Comparison of ENCODE assay signal across 2 cellular contexts in the genomic region with DNA sequence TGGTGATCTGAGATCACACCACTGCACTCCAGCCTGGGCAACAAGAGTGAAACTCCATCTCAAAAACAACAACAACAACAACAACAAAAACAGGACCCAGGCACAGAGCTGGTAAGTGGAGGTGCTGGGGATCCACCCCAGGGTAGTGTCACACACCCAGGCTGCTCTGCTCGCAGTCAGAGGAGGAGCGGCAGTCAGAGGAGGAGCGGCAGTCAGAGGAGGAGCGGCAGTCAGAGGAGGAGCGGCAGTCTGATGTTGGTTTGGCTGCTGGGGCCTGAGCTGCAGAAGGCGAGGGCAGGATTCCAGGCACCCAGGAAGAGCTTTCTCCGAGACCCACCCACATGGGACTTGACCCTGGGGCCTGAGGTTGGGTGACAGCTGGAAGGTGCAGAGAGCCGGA.
TF ChIP-seq lines count a peak whose summit lies in the region.
"Not testable (repeated sequence)": the region's sequence is repeated elsewhere in the genome, so short reads cannot be mapped to it uniquely, and the experiment has no call there.

No MANE protein-coding gene starts in this region.

TF ChIP-seq in HEK293, 187 proteins besides CTCF, POLR2A, EP300 and RAD21:
- peak; percentile 74; the same call in 1 of the 2 replicates for TF ChIP-seq ZNF610 (tag by site-specific recombination; IDR thresholded peaks at IDR 0.05; ENCODE audit: borderline replicate concordance)

TF ChIP-seq in HepG2, 621 proteins besides CTCF, POLR2A, EP300 and RAD21:
- TF ChIP-seq FOXP1 (IDR thresholded peaks at IDR 0.05): 0 out of 2 replicates have a peak, but pooled peaks have one; percentile 16
- not testable (repeated sequence) for TF ChIP-seq FOXP1 (CRISPR knock-in tag; IDR thresholded peaks at IDR 0.05)
- TF ChIP-seq, protein P1, sequence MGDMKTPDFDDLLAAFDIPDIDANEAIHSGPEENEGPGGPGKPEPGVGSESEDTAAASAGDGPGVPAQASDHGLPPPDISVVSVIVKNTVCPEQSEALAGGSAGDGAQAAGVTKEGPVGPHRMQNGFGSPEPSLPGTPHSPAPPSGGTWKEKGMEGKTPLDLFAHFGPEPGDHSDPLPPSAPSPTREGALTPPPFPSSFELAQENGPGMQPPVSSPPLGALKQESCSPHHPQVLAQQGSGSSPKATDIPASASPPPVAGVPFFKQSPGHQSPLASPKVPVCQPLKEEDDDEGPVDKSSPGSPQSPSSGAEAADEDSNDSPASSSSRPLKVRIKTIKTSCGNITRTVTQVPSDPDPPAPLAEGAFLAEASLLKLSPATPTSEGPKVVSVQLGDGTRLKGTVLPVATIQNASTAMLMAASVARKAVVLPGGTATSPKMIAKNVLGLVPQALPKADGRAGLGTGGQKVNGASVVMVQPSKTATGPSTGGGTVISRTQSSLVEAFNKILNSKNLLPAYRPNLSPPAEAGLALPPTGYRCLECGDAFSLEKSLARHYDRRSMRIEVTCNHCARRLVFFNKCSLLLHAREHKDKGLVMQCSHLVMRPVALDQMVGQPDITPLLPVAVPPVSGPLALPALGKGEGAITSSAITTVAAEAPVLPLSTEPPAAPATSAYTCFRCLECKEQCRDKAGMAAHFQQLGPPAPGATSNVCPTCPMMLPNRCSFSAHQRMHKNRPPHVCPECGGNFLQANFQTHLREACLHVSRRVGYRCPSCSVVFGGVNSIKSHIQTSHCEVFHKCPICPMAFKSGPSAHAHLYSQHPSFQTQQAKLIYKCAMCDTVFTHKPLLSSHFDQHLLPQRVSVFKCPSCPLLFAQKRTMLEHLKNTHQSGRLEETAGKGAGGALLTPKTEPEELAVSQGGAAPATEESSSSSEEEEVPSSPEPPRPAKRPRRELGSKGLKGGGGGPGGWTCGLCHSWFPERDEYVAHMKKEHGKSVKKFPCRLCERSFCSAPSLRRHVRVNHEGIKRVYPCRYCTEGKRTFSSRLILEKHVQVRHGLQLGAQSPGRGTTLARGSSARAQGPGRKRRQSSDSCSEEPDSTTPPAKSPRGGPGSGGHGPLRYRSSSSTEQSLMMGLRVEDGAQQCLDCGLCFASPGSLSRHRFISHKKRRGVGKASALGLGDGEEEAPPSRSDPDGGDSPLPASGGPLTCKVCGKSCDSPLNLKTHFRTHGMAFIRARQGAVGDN (CRISPR knock-in tag; IDR thresholded peaks at IDR 0.05): 0 out of 2 replicates have a peak, but pooled peaks have one; percentile 17
- TF ChIP-seq ZNF263 (CRISPR knock-in tag; IDR thresholded peaks at IDR 0.05): peak; percentile 95
